Comparison of ENCODE assay signal across 13 cellular contexts in the genomic region with DNA sequence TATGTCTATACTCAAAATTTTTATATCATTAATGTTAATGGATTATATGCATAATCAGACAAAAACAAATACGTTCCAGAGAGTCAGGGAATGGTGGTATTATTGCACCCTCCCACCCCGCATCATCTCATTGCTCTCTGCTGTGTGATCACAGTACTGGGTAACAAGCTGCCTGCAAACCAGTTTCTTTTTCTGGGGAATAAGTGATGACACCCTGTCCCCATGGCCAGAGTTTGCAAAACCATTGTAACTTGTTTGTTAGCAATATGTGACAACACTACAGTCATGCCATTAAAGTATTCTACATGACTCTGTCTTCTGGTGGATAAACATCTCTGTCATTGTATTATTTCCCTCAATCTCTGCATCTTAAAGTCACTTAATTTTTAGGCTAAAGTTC. TPM values are rescaled to one million over a fixed set of nuclear protein-coding genes. Genes with fewer than 3 reads are reported as not detected.
DNase-seq lines count a peak whose midpoint lies in the region; ATAC-seq and TF ChIP-seq lines count a peak whose summit lies in the region.
"Had no signal": no experiment of that assay in that cellular context is flagged by ENCODE, and none has a peak within 500 bp of the region (broad histone marks: within the 10 kb centered on the region; RNA-seq: fewer than 3 reads in every experiment).

No MANE protein-coding gene starts in this region.

- peak overlapping the region; percentile 13 for H3K4me3 ChIP-seq in CD4-positive, CD25-positive, alpha-beta regulatory T cell (ENCODE audit: low read depth, low read length)
- H3K4me3 ChIP-seq in KMS-11 (IDR thresholded peaks at IDR 0.05; ENCODE audit: insufficient read depth, low read depth, low read length) (no peak overlapping the region), esophagus muscularis mucosa (no peak overlapping the region), gastrocnemius medialis (no peak overlapping the region), Caco-2 (ENCODE audit: low read depth, low read length) (no peak overlapping the region)
- H3K4me3 ChIP-seq: lower lobe of right lung had no signal

- TF ChIP-seq CTCF in KMS-11 (conservative IDR thresholded peaks at IDR 0.05; ENCODE audit: low read depth, low read length) (no peak), esophagus muscularis mucosa (IDR thresholded peaks at IDR 0.05) (no peak), gastrocnemius medialis (IDR thresholded peaks at IDR 0.05 in 4 of 5, conservative IDR thresholded peaks at IDR 0.05 in 1 of 5) (no peak), Caco-2 (IDR thresholded peaks at IDR 0.05; ENCODE audit: insufficient read depth in 1 of 2, low read depth in 1 of 2, low read length in 1 of 2, severe bottlenecking in 1 of 2, unreplicated experiment in 1 of 2) (no peak)

- ATAC-seq in CD4-positive, CD25-positive, alpha-beta regulatory T cell (ENCODE audit: low read depth in 2 of 2): no peak
- ATAC-seq in gastrocnemius medialis: no peak
- no peak for ATAC-seq in HG02852 (IDR thresholded peaks at IDR 0.05; ENCODE audit: unreplicated experiment)

- H3K27ac ChIP-seq in CD4-positive, CD25-positive, alpha-beta regulatory T cell (ENCODE audit: insufficient read depth, low read length, poor library complexity, severe bottlenecking): peak overlapping the region; percentile 6
- peak overlapping the region; percentile 8; the same call in 1 of the 2 replicates for H3K27ac ChIP-seq in KMS-11
- peak overlapping the region; percentile 98 to 100 (median 99) for H3K27ac ChIP-seq in esophagus muscularis mucosa (replicated peaks in 1 of 4)
- H3K27ac ChIP-seq in gastrocnemius medialis: peak overlapping the region; percentile 92 to 99 (median 96)
- H3K27ac ChIP-seq: C4-2B had no signal

- H3K4me1 ChIP-seq in CD4-positive, CD25-positive, alpha-beta regulatory T cell (ENCODE audit: control insufficient read depth, insufficient read depth, low read length, poor library complexity, severe bottlenecking): peaks cover 87% of the 10 kb centered on the region
- H3K4me1 ChIP-seq in KMS-11 (ENCODE audit: low read depth, poor library complexity, severe bottlenecking) (peaks cover 95% of the 10 kb centered on the region), esophagus muscularis mucosa (peaks cover 84 to 96% (median 93%) of the 10 kb centered on the region in 4 donors), gastrocnemius medialis (peaks cover 61 to 66% of the 10 kb centered on the region in 2 donors), Caco-2 (peaks cover 33% of the 10 kb centered on the region)

- peaks cover 8% of the 10 kb centered on the region for H4K20me1 ChIP-seq in KMS-11 (ENCODE audit: insufficient read depth)

- H3K27me3 ChIP-seq in CD4-positive, CD25-positive, alpha-beta regulatory T cell (ENCODE audit: control insufficient read depth, insufficient read depth, low read length): no peaks in the 10 kb centered on the region
- H3K27me3 ChIP-seq in KMS-11 (ENCODE audit: insufficient read depth, low read depth): no peaks in the 10 kb centered on the region
- H3K27me3 ChIP-seq in esophagus muscularis mucosa: no peaks in the 10 kb centered on the region
- H3K27me3 ChIP-seq in gastrocnemius medialis: no peaks in the 10 kb centered on the region
- H3K27me3 ChIP-seq in Caco-2 (replicated peaks; ENCODE audit: control insufficient read depth, insufficient read depth, low read length): no peaks in the 10 kb centered on the region

- in situ Hi-C loops in gastrocnemius medialis (cut with MboI; ENCODE audit: low sequenced_read_pairs in 4 of 4): loop anchor here in 1 of 4 donors (25.0 kb wide), 1 partner anchor 471 kb away; the partner anchor contains the start of gene SLC25A36

- no peak for DNase-seq in CD4-positive, CD25-positive, alpha-beta regulatory T cell
- DNase-seq in esophagus muscularis mucosa (ENCODE audit: extremely low spot score) (no peak), gastrocnemius medialis (no peak), OCI-M1 (lab: John Stamatoyannopoulos, UW) (no peak), Caco-2 (no peak)
- DNase-seq: effector CD8-positive, alpha-beta T cell; lower lobe of right lung; NCI-H1930; nucleus accumbens; stimulated activated CD4-positive, alpha-beta T cell treated with anti-CD3 and anti-CD28 coated beads, Interleukin-2, amount 100 ng/mL, for 24 hours had no signal

- no peak overlapping the region for H2AFZ ChIP-seq in KMS-11 (ENCODE audit: low read depth)

- CTCF ChIA-PET in Caco-2 (lab: Charles Lee): no interaction called here

- no peak overlapping the region for H3K9ac ChIP-seq in KMS-11

- no TSS peak for BruUV-seq in Caco-2 (replicated peaks; lab: Mats Ljungman, UMichigan)

- H3K4me1 Mint-ChIP-seq in CD4-positive, CD25-positive, alpha-beta regulatory T cell: peaks cover 55 to 93% (median 76%) of the 10 kb centered on the region in 4 donors
- peaks cover 6% of the 10 kb centered on the region for H3K4me1 Mint-ChIP-seq in Caco-2 (ENCODE audit: low read depth, unreplicated experiment)

- H3K9me3 Mint-ChIP-seq in CD4-positive, CD25-positive, alpha-beta regulatory T cell: peaks cover 0 to 2% (median 0%) of the 10 kb centered on the region in 7 donors
- H3K9me3 Mint-ChIP-seq in Caco-2 (ENCODE audit: unreplicated experiment): no peaks in the 10 kb centered on the region

- TF ChIP-seq EP300 in esophagus muscularis mucosa (IDR thresholded peaks at IDR 0.05): no peak

- intact Hi-C loops in esophagus muscularis mucosa (cut with DNase I) (loop anchor here (5.0 kb wide), 1 partner anchor 41 kb away; the partner anchor contains the start of gene ZBTB38), gastrocnemius medialis (cut with DNase I; ENCODE audit: low total_unique reads) (no loop called here), Caco-2 (cut with micrococcal nuclease; ENCODE audit: unreplicated experiment) (no loop called here)

- H3K9me3 ChIP-seq in CD4-positive, CD25-positive, alpha-beta regulatory T cell (ENCODE audit: control insufficient read depth in 2 of 2, low read length in 2 of 2): no peaks in the 10 kb centered on the region
- no peaks in the 10 kb centered on the region for H3K9me3 ChIP-seq in esophagus muscularis mucosa
- H3K9me3 ChIP-seq in gastrocnemius medialis: no peaks in the 10 kb centered on the region
- no peaks in the 10 kb centered on the region for H3K9me3 ChIP-seq in Caco-2
- H3K9me3 ChIP-seq: lower lobe of right lung had no signal

- WGBS in esophagus muscularis mucosa: 94% methylated on average over 2 of the region's 2 CpGs

- H3K27me3 Mint-ChIP-seq in CD4-positive, CD25-positive, alpha-beta regulatory T cell: no peaks in the 10 kb centered on the region
- H3K27me3 Mint-ChIP-seq in Caco-2 (ENCODE audit: insufficient read depth, unreplicated experiment): no peaks in the 10 kb centered on the region

- H3K36me3 Mint-ChIP-seq in CD4-positive, CD25-positive, alpha-beta regulatory T cell: peaks cover 43% of the 10 kb centered on the region
- peaks cover 22% of the 10 kb centered on the region for H3K36me3 Mint-ChIP-seq in Caco-2 (ENCODE audit: insufficient read depth, unreplicated experiment)

- no peak overlapping the region; the same call in 1 of the 2 replicates for H3K4me2 ChIP-seq in KMS-11

- peaks cover 100% of the 10 kb centered on the region for H3K79me2 ChIP-seq in KMS-11 (ENCODE audit: insufficient read depth, low read depth)

- H3K27ac Mint-ChIP-seq in CD4-positive, CD25-positive, alpha-beta regulatory T cell: peak overlapping the region in 1 of 3 donors; percentile 58
- no peak overlapping the region for H3K27ac Mint-ChIP-seq in Caco-2 (ENCODE audit: unreplicated experiment)

- H3K36me3 ChIP-seq in CD4-positive, CD25-positive, alpha-beta regulatory T cell (ENCODE audit: control insufficient read depth, insufficient read depth, low read length): peaks cover 39% of the 10 kb centered on the region
- H3K36me3 ChIP-seq in KMS-11 (ENCODE audit: insufficient read depth) (peaks cover 67% of the 10 kb centered on the region), esophagus muscularis mucosa (peaks cover 10 to 49% (median 24%) of the 10 kb centered on the region in 4 donors), gastrocnemius medialis (peaks cover 0 to 20% of the 10 kb centered on the region in 2 donors), Caco-2 (ENCODE audit: control insufficient read depth, insufficient read depth, low read length) (peaks cover 6% of the 10 kb centered on the region; the same call in 1 of the 2 replicates)

- POLR2A ChIA-PET in Caco-2 (lab: Charles Lee): no interaction called here

- no peak for TF ChIP-seq POLR2A in esophagus muscularis mucosa (IDR thresholded peaks at IDR 0.05; ENCODE audit: low read depth)
- peak; percentile 11 to 26 for TF ChIP-seq POLR2A in gastrocnemius medialis (IDR thresholded peaks at IDR 0.05)

- H3K4me3 Mint-ChIP-seq in CD4-positive, CD25-positive, alpha-beta regulatory T cell: peak overlapping the region in 1 of 4 donors; percentile 36
- no peak overlapping the region for H3K4me3 Mint-ChIP-seq in Caco-2 (ENCODE audit: unreplicated experiment)

RNA-seq across cellular contexts. Expression of gene ZBTB38, which starts 39.5 kb away (rescaled TPM):
- 75.7 TPM for total RNA-seq in CD4-positive, CD25-positive, alpha-beta regulatory T cell
- polyA plus RNA-seq in CD4-positive, CD25-positive, alpha-beta regulatory T cell: 100 to 1,000 TPM in 2 of 4 donors, 10 to 100 TPM in 2; 65.0 to 148 (median 116) TPM
- total RNA-seq in esophagus muscularis mucosa (100 to 1,000 TPM; 163 to 250 (median 203) TPM), gastrocnemius medialis (100 to 1,000 TPM; 160 to 415 (median 232) TPM), Caco-2 (2022) (72.7 and 74.1 TPM in 2 replicates)

Comparison
In these comparisons a context has a peak if more than half of its experiments do, and no peak if none do; other contexts are left out.
1. H3K27ac ChIP-seq: peak in every context shown above with its lines; median percentile 99 in esophagus muscularis mucosa; 96 in gastrocnemius medialis; 8 in KMS-11; 6 in CD4-positive, CD25-positive, alpha-beta regulatory T cell.